Comparison of ENCODE assay signal across 9 cellular contexts in genomic region chr15:40766194-40766830, GRCh38. TPM values are rescaled to one million over a fixed set of nuclear protein-coding genes. Genes with fewer than 3 reads are reported as not detected.
DNase-seq lines count a peak whose midpoint lies in the region; ATAC-seq and TF ChIP-seq lines count a peak whose summit lies in the region.
"Had no signal": no experiment of that assay in that cellular context is flagged by ENCODE, and none has a peak within 500 bp of the region (broad histone marks: within the 10 kb centered on the region; RNA-seq: fewer than 3 reads in every experiment).

No MANE protein-coding gene starts in this region.

- H3K9me3 ChIP-seq in CD4-positive, alpha-beta T cell (ENCODE audit: control insufficient read depth, low read length) = no peaks in the 10 kb centered on the region
- H3K9me3 ChIP-seq in IMR-90 (ENCODE audit: control insufficient read depth, insufficient read depth, low read length) (no peaks in the 10 kb centered on the region), adipocyte (ENCODE audit: control insufficient read depth, low read length) (no peaks in the 10 kb centered on the region)

- no peak overlapping the region for H4K91ac ChIP-seq in IMR-90 (ENCODE audit: insufficient read depth, low read depth, low read length)

- TF ChIP-seq POLR2A in IMR-90 (IDR thresholded peaks at IDR 0.05; ENCODE audit: low read depth, low read length) = no peak

- no peak overlapping the region for H2AK9ac ChIP-seq in IMR-90 (replicated peaks; ENCODE audit: low read depth, low read length, poor library complexity)

- H3K4me1 ChIP-seq in IMR-90 (ENCODE audit: control insufficient read depth, insufficient read depth, low read length) (peaks cover 24% of the 10 kb centered on the region), adipocyte (ENCODE audit: control insufficient read depth, insufficient read depth, low read length) (peaks cover 54% of the 10 kb centered on the region), mesendoderm (ENCODE audit: control insufficient read depth, low read depth, low read length) (peaks cover 9% of the 10 kb centered on the region)

- peaks cover 43% of the 10 kb centered on the region for H3K4me1 Mint-ChIP-seq in CD4-positive, alpha-beta T cell (ENCODE audit: low read depth)

- ATAC-seq in CD4-positive, alpha-beta T cell (ENCODE audit: poor library complexity) = no peak
- ATAC-seq in IMR-90 (ENCODE audit: low read depth) = no peak
- no peak for ATAC-seq in HG02938 (IDR thresholded peaks at IDR 0.05; ENCODE audit: unreplicated experiment)
- ATAC-seq in GM18867 (IDR thresholded peaks at IDR 0.05; ENCODE audit: unreplicated experiment) = no peak
- ATAC-seq in GM18909 (IDR thresholded peaks at IDR 0.05; ENCODE audit: poor library complexity, unreplicated experiment) = no peak

- H3K4me3 ChIP-seq in IMR-90 (ENCODE audit: insufficient read depth, low read depth, low read length) = no peak overlapping the region
- no peak overlapping the region for H3K4me3 ChIP-seq in adipocyte (ENCODE audit: low read length)
- H3K4me3 ChIP-seq in mesendoderm (ENCODE audit: low read length) = no peak overlapping the region

- H2BK120ac ChIP-seq in IMR-90 (ENCODE audit: low read depth, low read length) = no peak overlapping the region; the same call in 1 of the 2 replicates
- no peak overlapping the region for H2BK120ac ChIP-seq in mesendoderm (ENCODE audit: low read depth, low read length)

- H3K56ac ChIP-seq in IMR-90 (ENCODE audit: extremely low read depth, insufficient read depth, low read length) = no peak overlapping the region
- H3K56ac ChIP-seq in mesendoderm (ENCODE audit: low read length) = peak overlapping the region; percentile 35

- peaks cover 18% of the 10 kb centered on the region for H3K36me3 Mint-ChIP-seq in CD4-positive, alpha-beta T cell (ENCODE audit: low read depth)

- H3K18ac ChIP-seq in IMR-90 (ENCODE audit: low read depth, low read length) (no peak overlapping the region), mesendoderm (ENCODE audit: low read length) (no peak overlapping the region)

- H2BK15ac ChIP-seq in IMR-90 (ENCODE audit: low read depth, low read length) (no peak overlapping the region), mesendoderm (replicated peaks; ENCODE audit: low read depth) (no peak overlapping the region)

- H4K8ac ChIP-seq in IMR-90 (ENCODE audit: low read depth in 2 of 2, low read length in 2 of 2) (no peak overlapping the region), mesendoderm (ENCODE audit: low read depth, low read length) (no peak overlapping the region)

- CTCF ChIA-PET in CD4-positive, alpha-beta T cell (lab: Charles Lee) = interaction anchor here (0.6 to 2.9 kb wide), 3 partner anchors 16 to 127 kb away, joined by 4 to 13 read pairs (median 8); no protein-coding TSS in a partner anchor
- CTCF ChIA-PET in IMR-90 (lab: Yijun Ruan, JAX) = no interaction called here

- H3K23ac ChIP-seq in IMR-90 (ENCODE audit: low read depth, low read length) (peak overlapping the region; percentile 60; the same call in 1 of the 2 replicates), mesendoderm (ENCODE audit: low read length) (no peak overlapping the region)

- no peaks in the 10 kb centered on the region for H3K27me3 Mint-ChIP-seq in CD4-positive, alpha-beta T cell

- H2BK20ac ChIP-seq in IMR-90 (ENCODE audit: low read depth, low read length) = no peak overlapping the region

- no peak for DNase-seq in CD4-positive, alpha-beta T cell
- DNase-seq in IMR-90 = peak; percentile 28
- peak; percentile 28 for DNase-seq in adipocyte (ENCODE audit: low read depth)
- DNase-seq in mesendoderm = no peak
- no peak for DNase-seq in mucosa of gallbladder (ENCODE audit: low spot score)

- intact Hi-C loops in CD4-positive, alpha-beta T cell (cut with DNase I, micrococcal nuclease) = loop anchor here (5.0 to 10.0 kb wide), 3 partner anchors 74 to 348 kb away; partner anchors contain the start of genes INO80 (in 1 of the 2) and KNL1 (in 1 of the 2)
- intact Hi-C loops in IMR-90 (cut with micrococcal nuclease) = no loop called here

- no peaks in the 10 kb centered on the region; a peak in 1 of 4 replicates for H3K79me1 ChIP-seq in IMR-90 (ENCODE audit: low read depth in 1 of 2, low read length in 2 of 2)
- H3K79me1 ChIP-seq in mesendoderm (ENCODE audit: low read length) = no peaks in the 10 kb centered on the region

- BruUV-seq in IMR-90 (replicated peaks; lab: Mats Ljungman, UMichigan) = no TSS peak

- H2BK5ac ChIP-seq in IMR-90 (ENCODE audit: low read depth, low read length, poor library complexity, severe bottlenecking) (no peak overlapping the region), mesendoderm (ENCODE audit: low read length) (no peak overlapping the region)

- no peak for TF ChIP-seq RAD21 in IMR-90 (IDR thresholded peaks at IDR 0.05; ENCODE audit: low read length)

- peak overlapping the region; percentile 3 for H3K4me3 Mint-ChIP-seq in CD4-positive, alpha-beta T cell

- H4K20me1 ChIP-seq in IMR-90 (ENCODE audit: insufficient read depth, low read length) = peaks cover 9% of the 10 kb centered on the region; the same call in 1 of the 2 replicates

- no CpG with 5 or more reads among the region's 8 CpGs for WGBS in IMR-90 (ENCODE audit: extremely low coverage in 2 of 2, insufficient read length in 1 of 2), 2 experiments
- no CpG with 5 or more reads among the region's 8 CpGs for WGBS in mesendoderm (ENCODE audit: extremely low coverage, insufficient coverage, low lambda C conversion rate)

- H4K5ac ChIP-seq in IMR-90 (ENCODE audit: low read depth, low read length) = no peak overlapping the region
- H4K5ac ChIP-seq in mesendoderm (ENCODE audit: low read length) = no peak overlapping the region

- POLR2A ChIA-PET in CD4-positive, alpha-beta T cell (lab: Charles Lee) = interaction anchor here (1.4 kb wide), 1 partner anchor 201 kb away, joined by 5 read pairs; no protein-coding TSS in a partner anchor
- POLR2A ChIA-PET in IMR-90 (lab: Charles Lee; ENCODE audit: unreplicated experiment) = no interaction called here

- no peak for TF ChIP-seq CTCF in CD4-positive, alpha-beta T cell (IDR thresholded peaks at IDR 0.05)
- no peak for TF ChIP-seq CTCF in IMR-90 (conservative IDR thresholded peaks at IDR 0.05; ENCODE audit: low read depth, low read length)

- peaks cover 17% of the 10 kb centered on the region for H3K9me1 ChIP-seq in IMR-90 (ENCODE audit: insufficient read depth, low read length)

- no peak overlapping the region for H2AFZ ChIP-seq in IMR-90 (replicated peaks; ENCODE audit: low read length, poor library complexity)

- no peaks in the 10 kb centered on the region for H3K79me2 ChIP-seq in mesendoderm (ENCODE audit: control insufficient read depth, insufficient read depth, low read length)

- dilution Hi-C loops in IMR-90 (cut with HindIII; ENCODE audit: low sequenced_read_pairs, unreplicated experiment) = no loop called here

- peaks cover 11% of the 10 kb centered on the region for H3K36me3 ChIP-seq in IMR-90 (ENCODE audit: control insufficient read depth, insufficient read depth, low read length)
- peaks cover 6% of the 10 kb centered on the region for H3K36me3 ChIP-seq in adipocyte (ENCODE audit: control insufficient read depth, insufficient read depth, low read length, severe bottlenecking)
- no peaks in the 10 kb centered on the region for H3K36me3 ChIP-seq in mesendoderm (ENCODE audit: control insufficient read depth, insufficient read depth, low read length)

- H3K27ac ChIP-seq in CD4-positive, alpha-beta T cell (ENCODE audit: low read depth, low read length) = peak overlapping the region; percentile 32
- H3K27ac ChIP-seq in IMR-90 (ENCODE audit: insufficient read depth, low read length) (no peak overlapping the region), mesendoderm (ENCODE audit: low read depth, low read length) (no peak overlapping the region)
- H3K27ac ChIP-seq: foreskin keratinocyte had no signal

- H3K9ac ChIP-seq in IMR-90 (ENCODE audit: low read depth, low read length) (no peak overlapping the region), adipocyte (ENCODE audit: low read length) (no peak overlapping the region), mesendoderm (ENCODE audit: low read length) (peak overlapping the region; percentile 9)

- H2AK5ac ChIP-seq in IMR-90 (ENCODE audit: low read depth, low read length) (peak overlapping the region; percentile 23), mesendoderm (ENCODE audit: low read length) (no peak overlapping the region)

- H3K27ac Mint-ChIP-seq in CD4-positive, alpha-beta T cell = peak overlapping the region; percentile 90

- in situ Hi-C loops in IMR-90 (cut with MboI; ENCODE audit: low sequenced_read_pairs) = no loop called here

- no peaks in the 10 kb centered on the region for H3K27me3 ChIP-seq in CD4-positive, alpha-beta T cell (ENCODE audit: control insufficient read depth, insufficient read depth, low read length)
- H3K27me3 ChIP-seq in IMR-90 (ENCODE audit: control insufficient read depth, insufficient read depth, low read length) = no peaks in the 10 kb centered on the region
- H3K27me3 ChIP-seq in adipocyte (replicated peaks; ENCODE audit: control insufficient read depth, insufficient read depth, low read length) = no peaks in the 10 kb centered on the region
- no peaks in the 10 kb centered on the region for H3K27me3 ChIP-seq in mesendoderm (ENCODE audit: insufficient read depth, low read length, poor library complexity)
- H3K27me3 ChIP-seq: foreskin keratinocyte had no signal

- no peak overlapping the region for H3K4me2 ChIP-seq in IMR-90 (ENCODE audit: low read depth, low read length)
- no peak overlapping the region for H3K4me2 ChIP-seq in mesendoderm (ENCODE audit: low read length)

- H3K14ac ChIP-seq in IMR-90 (replicated peaks; ENCODE audit: low read depth, low read length) = 0 out of 2 replicates have a peak overlapping the region, but pooled peaks have one; percentile 20

- H3K9me3 Mint-ChIP-seq in CD4-positive, alpha-beta T cell = no peaks in the 10 kb centered on the region

- H3K4ac ChIP-seq in IMR-90 (ENCODE audit: low read depth, low read length) = peak overlapping the region; percentile 7; the same call in 1 of the 2 replicates
- H3K4ac ChIP-seq in mesendoderm (ENCODE audit: low read depth, low read length) = no peak overlapping the region

RNA-seq across cellular contexts. Expression of gene GCHFR, which starts 2.4 kb away (rescaled TPM):
- total RNA-seq in CD4-positive, alpha-beta T cell = 10 to 100 TPM; 13.5 to 14.8 TPM
- total RNA-seq in IMR-90 (2012; rRNA removed) (1.4 and 2.3 TPM in 2 replicates), mucosa of gallbladder (33.1 TPM)
- polyA plus RNA-seq in IMR-90 (2012; rRNA removed) = 6.5 and 6.8 TPM in 2 replicates
- polyA plus RNA-seq in IMR-90 (2012; cell fraction: cytosol; rRNA removed) = 2.2 and 11.4 TPM in 2 replicates
- polyA plus RNA-seq in IMR-90 (2012; cell fraction: nucleus; rRNA removed; ENCODE audit: low replicate concordance) = 1.5 and 2.5 TPM in 2 replicates
- polyA plus RNA-seq in mesendoderm (2013, experiment 1 of 2) = 14.0 TPM
- 13.5 TPM for polyA plus RNA-seq in mesendoderm (2013, experiment 2 of 2)

RNA-seq across cellular contexts. Expression of gene C15orf62, which starts 3.5 kb away (rescaled TPM):
- total RNA-seq in CD4-positive, alpha-beta T cell = under 1 TPM; 0.77 to 0.98 TPM
- total RNA-seq in IMR-90 (2012; rRNA removed) (under 0.01 TPM in 1 of 2 replicates, not detected in the other), mucosa of gallbladder (1.4 TPM)
- polyA plus RNA-seq in IMR-90 (2012; rRNA removed) = not detected in 2 replicates
- 0.02 and 0.16 TPM in 2 replicates for polyA plus RNA-seq in IMR-90 (2012; cell fraction: cytosol; rRNA removed)
- 0.06 and 0.07 TPM in 2 replicates for polyA plus RNA-seq in IMR-90 (2012; cell fraction: nucleus; rRNA removed; ENCODE audit: low replicate concordance)
- polyA plus RNA-seq in mesendoderm (2013, experiment 1 of 2) = 0.07 TPM
- 0.15 TPM for polyA plus RNA-seq in mesendoderm (2013, experiment 2 of 2)

RNA-seq across cellular contexts. Expression of gene RMDN3, which starts 11.3 kb away (rescaled TPM):
- total RNA-seq in CD4-positive, alpha-beta T cell = 10 to 100 TPM; 29.1 to 30.3 TPM
- total RNA-seq in IMR-90 (2012; rRNA removed) (14.7 and 17.5 TPM in 2 replicates), mucosa of gallbladder (41.1 TPM)
- 23.4 and 25.7 TPM in 2 replicates for polyA plus RNA-seq in IMR-90 (2012; rRNA removed)
- polyA plus RNA-seq in IMR-90 (2012; cell fraction: cytosol; rRNA removed) = 21.7 and 28.1 TPM in 2 replicates
- polyA plus RNA-seq in IMR-90 (2012; cell fraction: nucleus; rRNA removed; ENCODE audit: low replicate concordance) = 21.9 and 23.6 TPM in 2 replicates
- 15.9 TPM for polyA plus RNA-seq in mesendoderm (2013, experiment 1 of 2)
- polyA plus RNA-seq in mesendoderm (2013, experiment 2 of 2) = 15.9 TPM

RNA-seq across cellular contexts. Expression of gene ZFYVE19, which starts 40.6 kb away (rescaled TPM):
- 10 to 100 TPM; 12.0 to 13.0 TPM for total RNA-seq in CD4-positive, alpha-beta T cell
- total RNA-seq in IMR-90 (2012; rRNA removed) = 22.6 and 22.8 TPM in 2 replicates
- 27.3 and 29.6 TPM in 2 replicates for polyA plus RNA-seq in IMR-90 (2012; rRNA removed)
- 22.7 and 25.2 TPM in 2 replicates for polyA plus RNA-seq in IMR-90 (2012; cell fraction: cytosol; rRNA removed)
- polyA plus RNA-seq in IMR-90 (2012; cell fraction: nucleus; rRNA removed; ENCODE audit: low replicate concordance) = 113 and 127 TPM in 2 replicates
- 6.6 TPM for polyA plus RNA-seq in mesendoderm (2013, experiment 1 of 2)
- 7.2 TPM for polyA plus RNA-seq in mesendoderm (2013, experiment 2 of 2)
- total RNA-seq in mucosa of gallbladder = 45.5 TPM

RNA-seq across cellular contexts. Expression of gene DNAJC17, which starts 41.0 kb away (rescaled TPM):
- total RNA-seq in CD4-positive, alpha-beta T cell = 10 to 100 TPM; 14.4 to 17.9 TPM
- 58.3 and 107 TPM in 2 replicates for total RNA-seq in IMR-90 (2012; rRNA removed)
- polyA plus RNA-seq in IMR-90 (2012; rRNA removed) = 58.6 and 77.1 TPM in 2 replicates
- polyA plus RNA-seq in IMR-90 (2012; cell fraction: cytosol; rRNA removed) = 36.7 and 109 TPM in 2 replicates
- polyA plus RNA-seq in IMR-90 (2012; cell fraction: nucleus; rRNA removed; ENCODE audit: low replicate concordance) = 46.7 and 66.8 TPM in 2 replicates
- polyA plus RNA-seq in mesendoderm (2013, experiment 1 of 2) = 52.5 TPM
- polyA plus RNA-seq in mesendoderm (2013, experiment 2 of 2) = 49.3 TPM
- 41.2 TPM for total RNA-seq in mucosa of gallbladder

Comparison
In these comparisons a context has a peak if more than half of its experiments do, and no peak if none do; other contexts are left out.
1. DNase-seq: peak in IMR-90 (single experiment) and adipocyte (single experiment); none in CD4-positive, alpha-beta T cell (0 of 10), mesendoderm (single experiment) and mucosa of gallbladder (single experiment).